9 cellular contexts compared by ENCODE assay signal in the genomic region with DNA sequence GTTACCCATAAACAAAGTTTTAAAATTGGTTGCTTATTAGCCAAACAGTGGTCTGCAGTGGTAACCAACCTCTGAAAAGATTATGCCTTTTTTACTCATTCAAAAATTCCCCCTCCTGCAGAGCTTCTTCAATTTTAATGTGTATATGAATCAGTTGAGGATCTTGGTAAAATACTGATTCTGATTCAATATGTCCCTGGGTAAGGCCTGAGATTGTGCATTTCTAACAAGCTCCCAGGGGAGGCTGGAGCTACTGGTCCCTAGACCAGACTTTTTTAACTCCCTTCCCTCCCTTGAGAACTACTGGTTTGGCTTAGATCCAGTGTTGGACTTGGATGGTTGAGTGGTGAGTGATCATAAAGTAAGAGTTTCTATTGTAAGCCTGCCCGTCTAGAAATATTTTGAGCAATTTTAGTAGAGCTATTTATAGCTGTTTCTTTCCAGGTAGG.
A peak's percentile ranks its signal among the peaks of the same experiment; 100 is the strongest.
DNase-seq lines count a peak whose midpoint lies in the region; ATAC-seq and TF ChIP-seq lines count a peak whose summit lies in the region.
"Had no signal": no experiment of that assay in that cellular context is flagged by ENCODE, and none has a peak within 500 bp of the region (broad histone marks: within the 10 kb centered on the region; RNA-seq: fewer than 3 reads in every experiment).

No MANE protein-coding gene starts in this region.

- no peak overlapping the region for H3K27ac Mint-ChIP-seq in activated CD8-positive, alpha-beta T cell treated with anti-CD3 and anti-CD28 coated beads for 36 hours
- no peak overlapping the region for H3K27ac Mint-ChIP-seq in Calu3 (ENCODE audit: unreplicated experiment)

- peak; percentile 58 for ATAC-seq in HG03159 (IDR thresholded peaks at IDR 0.05; ENCODE audit: unreplicated experiment)
- ATAC-seq in activated CD8-positive, alpha-beta T cell treated with anti-CD3 and anti-CD28 coated beads for 36 hours = peak; percentile 34

- H3K27me3 Mint-ChIP-seq in activated CD8-positive, alpha-beta T cell treated with anti-CD3 and anti-CD28 coated beads for 36 hours = no peaks in the 10 kb centered on the region
- no peaks in the 10 kb centered on the region for H3K27me3 Mint-ChIP-seq in Calu3 (ENCODE audit: unreplicated experiment)

- peaks cover 50% of the 10 kb centered on the region for H3K4me1 Mint-ChIP-seq in activated CD8-positive, alpha-beta T cell treated with anti-CD3 and anti-CD28 coated beads for 36 hours (ENCODE audit: low read depth)
- peaks cover 25% of the 10 kb centered on the region for H3K4me1 Mint-ChIP-seq in Calu3 (ENCODE audit: low read depth, unreplicated experiment)

- peaks cover 2% of the 10 kb centered on the region for H3K9me3 Mint-ChIP-seq in activated CD8-positive, alpha-beta T cell treated with anti-CD3 and anti-CD28 coated beads for 36 hours
- H3K9me3 Mint-ChIP-seq in Calu3 (ENCODE audit: low read depth, unreplicated experiment) = peaks cover 4% of the 10 kb centered on the region

- no TSS peak for BruUV-seq in Calu3 (replicated peaks; lab: Mats Ljungman, UMichigan)

- CTCF ChIA-PET in activated CD8-positive, alpha-beta T cell treated with anti-CD3 and anti-CD28 coated beads for 36 hours (lab: Charles Lee) = interaction anchor here (1.4 to 1.9 kb wide), 4 partner anchors 8 to 25 kb away, joined by 3 to 6 read pairs (median 4); no protein-coding TSS in a partner anchor
- CTCF ChIA-PET in Calu3 (lab: Charles Lee) = no interaction called here

- DNase-seq in NCI-H2107 treated with DMSO at 0.1 percent for 48 hours (lab: John Stamatoyannopoulos, UW; ENCODE audit: unreplicated experiment) (peak; percentile 59), NCI-H2107 (lab: John Stamatoyannopoulos, UW) (no peak), myocyte (ENCODE audit: low read depth) (peak; percentile 84), NCI-H1436 treated with DMSO at 0.1 percent for 48 hours (lab: John Stamatoyannopoulos, UW) (no peak), Calu3 (no peak)
- DNase-seq in activated CD8-positive, alpha-beta T cell treated with anti-CD3 and anti-CD28 coated beads for 36 hours = no peak
- DNase-seq in stimulated activated CD4-positive, alpha-beta T cell treated with anti-CD3 and anti-CD28 coated beads, Interleukin-12 subunit alpha, Interleukin-12 subunit beta, amount 100 ng/mL, for 4 hours = no peak
- DNase-seq: activated CD8-positive, alpha-beta memory T cell treated with anti-CD3 and anti-CD28 coated beads, Interleukin-2, amount 50 U/mL, for 48 hours had no signal

- no peak for TF ChIP-seq CTCF in activated CD8-positive, alpha-beta T cell treated with anti-CD3 and anti-CD28 coated beads for 36 hours (IDR thresholded peaks at IDR 0.05)
- no peak for TF ChIP-seq CTCF in Calu3 (IDR thresholded peaks at IDR 0.05; ENCODE audit: unreplicated experiment)

- H3K36me3 Mint-ChIP-seq in activated CD8-positive, alpha-beta T cell treated with anti-CD3 and anti-CD28 coated beads for 36 hours (ENCODE audit: low read depth) = peaks cover 25% of the 10 kb centered on the region
- H3K36me3 Mint-ChIP-seq in Calu3 (ENCODE audit: insufficient read depth, unreplicated experiment) = no peaks in the 10 kb centered on the region

- intact Hi-C loops in activated CD8-positive, alpha-beta T cell treated with anti-CD3 and anti-CD28 coated beads for 36 hours (cut with micrococcal nuclease) = no loop called here
- intact Hi-C loops in Calu3 (cut with micrococcal nuclease; ENCODE audit: unreplicated experiment) = no loop called here

- no peak overlapping the region for H3K4me3 Mint-ChIP-seq in activated CD8-positive, alpha-beta T cell treated with anti-CD3 and anti-CD28 coated beads for 36 hours
- H3K4me3 Mint-ChIP-seq in Calu3 (ENCODE audit: low read depth, unreplicated experiment) = no peak overlapping the region

- POLR2A ChIA-PET in activated CD8-positive, alpha-beta T cell treated with anti-CD3 and anti-CD28 coated beads for 36 hours (lab: Charles Lee) = no interaction called here

Comparison
In these comparisons a context has a peak if more than half of its experiments do, and no peak if none do; other contexts are left out.
1. DNase-seq: peak in NCI-H2107 treated with DMSO at 0.1 percent for 48 hours (single experiment) and myocyte (single experiment); none in NCI-H2107 (single experiment), activated CD8-positive, alpha-beta T cell treated with anti-CD3 and anti-CD28 coated beads for 36 hours (single experiment), NCI-H1436 treated with DMSO at 0.1 percent for 48 hours (single experiment), Calu3 (single experiment) and stimulated activated CD4-positive, alpha-beta T cell treated with anti-CD3 and anti-CD28 coated beads, Interleukin-12 subunit alpha, Interleukin-12 subunit beta, amount 100 ng/mL, for 4 hours (single experiment).